18 cellular contexts compared by ENCODE assay signal in genomic region chr13:23620613-23621315, GRCh38. TPM values are rescaled to one million over a fixed set of nuclear protein-coding genes. Genes with fewer than 3 reads are reported as not detected.
A peak's percentile ranks its signal among the peaks of the same experiment; 100 is the strongest.
DNase-seq lines count a peak whose midpoint lies in the region; ATAC-seq, FAIRE-seq and TF ChIP-seq lines count a peak whose summit lies in the region.
"Had no signal": no experiment of that assay in that cellular context is flagged by ENCODE, and none has a peak within 500 bp of the region (broad histone marks: within the 10 kb centered on the region; RNA-seq: fewer than 3 reads in every experiment).

No MANE protein-coding gene starts in this region.

- H3K27me3 Mint-ChIP-seq in progenitor cell of endocrine pancreas: peaks cover 7% of the 10 kb centered on the region
- H3K27me3 Mint-ChIP-seq in activated T-helper 1 cell treated with anti-CD3 and anti-CD28 coated beads, Interleukin-12 subunit alpha, Interleukin-12 subunit beta, Interleukin-2, Interleukin-4 antibody, amounts not matched to agents 30 ng/mL and 10 ng/mL and 1 ng/mL, durations not matched to agents 14 hours and 24 hours and 36 hours (ENCODE audit: insufficient read depth): no peaks in the 10 kb centered on the region
- H3K27me3 Mint-ChIP-seq in activated CD4-positive, alpha-beta T cell treated with anti-CD3 and anti-CD28 coated beads for 36 hours: peaks cover 4% of the 10 kb centered on the region

- intact Hi-C loops in GM12878 (cut with micrococcal nuclease; ENCODE audit: unreplicated experiment) (no loop called here), heart right ventricle (cut with DNase I) (no loop called here)
- intact Hi-C loops in activated T-helper 1 cell treated with anti-CD3 and anti-CD28 coated beads, Interleukin-12 subunit alpha, Interleukin-12 subunit beta, Interleukin-2, Interleukin-4 antibody, amounts not matched to agents 30 ng/mL and 10 ng/mL and 1 ng/mL, durations not matched to agents 14 hours and 24 hours and 36 hours (cut with micrococcal nuclease): no loop called here
- intact Hi-C loops in activated CD4-positive, alpha-beta T cell treated with anti-CD3 and anti-CD28 coated beads for 36 hours (cut with DNase I, micrococcal nuclease): no loop called here

- H3K4me1 ChIP-seq in GM23248 (ENCODE audit: insufficient read depth) (peaks cover 33% of the 10 kb centered on the region), GM12878 (ENCODE audit: control insufficient read depth, insufficient read depth, low read length) (0 out of 2 replicates have a peak, but pooled peaks cover 2% of the 10 kb centered on the region), heart right ventricle (peaks cover 0 to 35% (median 25%) of the 10 kb centered on the region in 9 donors)
- H3K4me1 ChIP-seq: right lobe of liver had no signal

- H3K4me1 Mint-ChIP-seq in progenitor cell of endocrine pancreas (ENCODE audit: low read depth): peaks cover 31% of the 10 kb centered on the region
- H3K4me1 Mint-ChIP-seq in activated T-helper 1 cell treated with anti-CD3 and anti-CD28 coated beads, Interleukin-12 subunit alpha, Interleukin-12 subunit beta, Interleukin-2, Interleukin-4 antibody, amounts not matched to agents 30 ng/mL and 10 ng/mL and 1 ng/mL, durations not matched to agents 14 hours and 24 hours and 36 hours (ENCODE audit: low read depth): no peaks in the 10 kb centered on the region
- no peaks in the 10 kb centered on the region for H3K4me1 Mint-ChIP-seq in activated CD4-positive, alpha-beta T cell treated with anti-CD3 and anti-CD28 coated beads for 36 hours

- H3K36me3 ChIP-seq in GM23248 (ENCODE audit: low read depth) (no peaks in the 10 kb centered on the region), GM12878 (ENCODE audit: control insufficient read depth in 2 of 2, insufficient read depth in 2 of 2, low read length in 1 of 2) (peaks cover 0 to 12% of the 10 kb centered on the region in 2 experiments; a peak in 1 of 4 replicates), heart right ventricle (peaks cover 0 to 76% (median 0%) of the 10 kb centered on the region in 9 donors)
- H3K36me3 ChIP-seq: BE2C, right lobe of liver, thoracic aorta had no signal

- CTCF ChIA-PET in GM12878 (lab: Yijun Ruan, JAX): interaction anchor here (1.7 kb wide), 1 partner anchor 9 kb away, joined by 4 read pairs; no protein-coding TSS in a partner anchor
- CTCF ChIA-PET in activated CD4-positive, alpha-beta T cell treated with anti-CD3 and anti-CD28 coated beads for 36 hours (lab: Charles Lee): no interaction called here

- no peak overlapping the region for H3K4me3 ChIP-seq in GM23248
- H3K4me3 ChIP-seq in GM12878: no peak overlapping the region
- no peak overlapping the region for H3K4me3 ChIP-seq in heart right ventricle
- H3K4me3 ChIP-seq: right lobe of liver, thoracic aorta had no signal

- TF ChIP-seq CTCF in GM12878 (IDR thresholded peaks at IDR 0.05 in 2 of 3, conservative IDR thresholded peaks at IDR 0.05 in 1 of 3; ENCODE audit: control insufficient read depth in 2 of 3, extremely low read depth in 1 of 3, insufficient read depth in 1 of 3, low read depth in 3 of 3, low read length in 3 of 3) (no peak), heart right ventricle (IDR thresholded peaks at IDR 0.05) (no peak), progenitor cell of endocrine pancreas (IDR thresholded peaks at IDR 0.05; ENCODE audit: unreplicated experiment) (no peak)

- peak overlapping the region; percentile 51 for H3K27ac ChIP-seq in GM23248
- no peak overlapping the region for H3K27ac ChIP-seq in GM12878 (ENCODE audit: control insufficient read depth, insufficient read depth)
- peak overlapping the region in 6 of 10 donors; percentile 16 to 64 (median 37) for H3K27ac ChIP-seq in heart right ventricle
- H3K27ac ChIP-seq: right lobe of liver, thoracic aorta had no signal

- no peak for TF ChIP-seq EP300 in GM12878 (IDR thresholded peaks at IDR 0.05; ENCODE audit: borderline replicate concordance in 1 of 2, control insufficient read depth in 1 of 2, low read depth in 2 of 2, low read length in 2 of 2)

- DNase-seq in GM23248 (peak; percentile 6), GM12878 (ENCODE audit: low read depth, low spot score) (no peak), heart right ventricle (no peak), progenitor cell of endocrine pancreas (ENCODE audit: low spot score, unreplicated experiment) (no peak)
- DNase-seq in activated T-helper 1 cell treated with anti-CD3 and anti-CD28 coated beads, Interleukin-12 subunit alpha, Interleukin-12 subunit beta, Interleukin-2, Interleukin-4 antibody, amounts not matched to agents 30 ng/mL and 10 ng/mL and 1 ng/mL, durations not matched to agents 14 hours and 24 hours and 36 hours (ENCODE audit: low spot score): no peak
- no peak for DNase-seq in activated naive CD4-positive, alpha-beta T cell treated with Interleukin-2 at 50 U/mL for 16 hours
- no peak for DNase-seq in activated CD4-positive, alpha-beta T cell treated with anti-CD3 and anti-CD28 coated beads for 36 hours
- DNase-seq: BE2C; KG1; NCI-H1092 treated with DMSO at 0.1 percent for 48 hours; NCI-H2107; NCI-H526; right lobe of liver; stimulated activated CD4-positive, alpha-beta T cell treated with anti-CD3 and anti-CD28 coated beads, Interleukin-4, amount 100 ng/mL, for 1 hour had no signal

- no peaks in the 10 kb centered on the region for H3K27me3 ChIP-seq in GM23248 (replicated peaks; ENCODE audit: insufficient read depth)
- no peaks in the 10 kb centered on the region for H3K27me3 ChIP-seq in GM12878 (replicated peaks in 1 of 2; ENCODE audit: control insufficient read depth in 2 of 2, insufficient read depth in 2 of 2, low read length in 1 of 2)
- no peaks in the 10 kb centered on the region for H3K27me3 ChIP-seq in heart right ventricle
- H3K27me3 ChIP-seq: BE2C, right lobe of liver had no signal

- no peak overlapping the region for H2AFZ ChIP-seq in GM23248
- no peak overlapping the region for H2AFZ ChIP-seq in GM12878 (ENCODE audit: control insufficient read depth, low read depth, low read length)

- 75 to 81% methylated on average over 8 of the region's 8 CpGs for WGBS in GM23248 (ENCODE audit: low coverage in 1 of 2, low lambda C conversion rate in 2 of 2, missing lambda C conversion rate in 2 of 2), 2 experiments
- WGBS in GM12878 (ENCODE audit: insufficient coverage, insufficient replicate concordance, low lambda C conversion rate, missing lambda C conversion rate): 54% methylated on average over 8 of the region's 8 CpGs
- 55 to 74% methylated on average over 8 of the region's 8 CpGs for WGBS in heart right ventricle, 2 donors

- H4K20me1 ChIP-seq in GM23248 (ENCODE audit: insufficient read depth): no peaks in the 10 kb centered on the region
- no peaks in the 10 kb centered on the region for H4K20me1 ChIP-seq in GM12878 (ENCODE audit: control insufficient read depth, insufficient read depth)

- SMC1A ChIA-PET in GM12878 (lab: Charles Lee; ENCODE audit: uncharacterized antibody, unreplicated experiment): interaction anchor here (0.7 to 1.4 kb wide), 2 partner anchors 11 to 53 kb away, joined by 3 read pairs; no protein-coding TSS in a partner anchor

- no peak overlapping the region for H3K4me2 ChIP-seq in GM23248 (ENCODE audit: unreplicated experiment)
- no peak overlapping the region for H3K4me2 ChIP-seq in GM12878 (ENCODE audit: control insufficient read depth, insufficient read depth)

- peaks cover 14% of the 10 kb centered on the region for H3K36me3 Mint-ChIP-seq in progenitor cell of endocrine pancreas (ENCODE audit: insufficient read depth)
- H3K36me3 Mint-ChIP-seq in activated T-helper 1 cell treated with anti-CD3 and anti-CD28 coated beads, Interleukin-12 subunit alpha, Interleukin-12 subunit beta, Interleukin-2, Interleukin-4 antibody, amounts not matched to agents 30 ng/mL and 10 ng/mL and 1 ng/mL, durations not matched to agents 14 hours and 24 hours and 36 hours (ENCODE audit: low read depth): no peaks in the 10 kb centered on the region
- H3K36me3 Mint-ChIP-seq in activated CD4-positive, alpha-beta T cell treated with anti-CD3 and anti-CD28 coated beads for 36 hours (ENCODE audit: low read depth): no peaks in the 10 kb centered on the region
- H3K36me3 Mint-ChIP-seq: activated CD4-positive, alpha-beta memory T cell treated with anti-CD3 and anti-CD28 coated beads for 36 hours had no signal

- no TSS peak for BruUV-seq in GM12878 (replicated peaks; lab: Mats Ljungman, UMichigan)

- H3K9me2 ChIP-seq in GM23248 (ENCODE audit: insufficient read depth): no peaks in the 10 kb centered on the region

- in situ Hi-C loops in GM23248 (cut with MboI) (no loop called here), GM12878 (cut with MboI) (no loop called here)

- peak; percentile 8; the same call in 2 of the 3 replicates for ATAC-seq in GM12878
- peak in 6 of 8 donors; percentile 15 to 65 (median 52) for ATAC-seq in heart right ventricle
- no peak for ATAC-seq in GM18511 (IDR thresholded peaks at IDR 0.05; ENCODE audit: unreplicated experiment)
- no peak for ATAC-seq in activated CD4-positive, alpha-beta T cell treated with anti-CD3 and anti-CD28 coated beads for 36 hours

- POLR2A ChIA-PET in GM12878 (lab: Charles Lee): no interaction called here
- POLR2A ChIA-PET in activated CD4-positive, alpha-beta T cell treated with anti-CD3 and anti-CD28 coated beads for 36 hours (lab: Charles Lee): no interaction called here

- peaks cover 34% of the 10 kb centered on the region for H3F3A ChIP-seq in GM23248 (ENCODE audit: insufficient read depth)

- no peak for TF ChIP-seq POLR2A in GM12878 (IDR thresholded peaks at IDR 0.05; ENCODE audit: low read depth, low read length)

- peak overlapping the region; percentile 38; the same call in 1 of the 2 replicates for H3K9ac ChIP-seq in GM23248
- H3K9ac ChIP-seq in GM12878 (ENCODE audit: control insufficient read depth, insufficient read depth, low read length): no peak overlapping the region

- H3K79me2 ChIP-seq in GM23248 (ENCODE audit: insufficient read depth): no peaks in the 10 kb centered on the region
- no peaks in the 10 kb centered on the region for H3K79me2 ChIP-seq in GM12878 (ENCODE audit: control insufficient read depth, insufficient read depth, low read length)

- no peaks in the 10 kb centered on the region for H3K9me3 ChIP-seq in GM23248 (ENCODE audit: low read depth)
- peaks cover 4% of the 10 kb centered on the region; the same call in 2 of the 3 replicates for H3K9me3 ChIP-seq in GM12878 (replicated peaks; ENCODE audit: control insufficient read depth, insufficient read depth, low read length)
- H3K9me3 ChIP-seq in heart right ventricle: peaks cover 0 to 11% (median 0%) of the 10 kb centered on the region in 11 donors
- H3K9me3 ChIP-seq: BE2C, right lobe of liver, thoracic aorta had no signal

- no peak overlapping the region for H3K4me3 Mint-ChIP-seq in progenitor cell of endocrine pancreas (ENCODE audit: low read depth)
- H3K4me3 Mint-ChIP-seq in activated T-helper 1 cell treated with anti-CD3 and anti-CD28 coated beads, Interleukin-12 subunit alpha, Interleukin-12 subunit beta, Interleukin-2, Interleukin-4 antibody, amounts not matched to agents 30 ng/mL and 10 ng/mL and 1 ng/mL, durations not matched to agents 14 hours and 24 hours and 36 hours: no peak overlapping the region
- H3K4me3 Mint-ChIP-seq in activated CD4-positive, alpha-beta T cell treated with anti-CD3 and anti-CD28 coated beads for 36 hours: no peak overlapping the region
- H3K4me3 Mint-ChIP-seq: activated CD4-positive, alpha-beta memory T cell treated with anti-CD3 and anti-CD28 coated beads for 36 hours had no signal

- peaks cover 3% of the 10 kb centered on the region for H3K9me3 Mint-ChIP-seq in progenitor cell of endocrine pancreas (ENCODE audit: low read depth)
- no peaks in the 10 kb centered on the region for H3K9me3 Mint-ChIP-seq in activated T-helper 1 cell treated with anti-CD3 and anti-CD28 coated beads, Interleukin-12 subunit alpha, Interleukin-12 subunit beta, Interleukin-2, Interleukin-4 antibody, amounts not matched to agents 30 ng/mL and 10 ng/mL and 1 ng/mL, durations not matched to agents 14 hours and 24 hours and 36 hours
- H3K9me3 Mint-ChIP-seq in activated CD4-positive, alpha-beta T cell treated with anti-CD3 and anti-CD28 coated beads for 36 hours (ENCODE audit: low read depth): no peaks in the 10 kb centered on the region
- H3K9me3 Mint-ChIP-seq: activated CD4-positive, alpha-beta memory T cell treated with anti-CD3 and anti-CD28 coated beads for 36 hours had no signal

- RAD21 ChIA-PET in GM12878 (lab: Charles Lee; ENCODE audit: unreplicated experiment): interaction anchor here (0.8 to 1.3 kb wide), 2 partner anchors 9 to 32 kb away, joined by 3 to 4 read pairs; no protein-coding TSS in a partner anchor

- peak overlapping the region; percentile 73 for H3K27ac Mint-ChIP-seq in progenitor cell of endocrine pancreas
- no peak overlapping the region for H3K27ac Mint-ChIP-seq in activated T-helper 1 cell treated with anti-CD3 and anti-CD28 coated beads, Interleukin-12 subunit alpha, Interleukin-12 subunit beta, Interleukin-2, Interleukin-4 antibody, amounts not matched to agents 30 ng/mL and 10 ng/mL and 1 ng/mL, durations not matched to agents 14 hours and 24 hours and 36 hours
- no peak overlapping the region for H3K27ac Mint-ChIP-seq in activated CD4-positive, alpha-beta T cell treated with anti-CD3 and anti-CD28 coated beads for 36 hours
- H3K27ac Mint-ChIP-seq: activated CD4-positive, alpha-beta memory T cell treated with anti-CD3 and anti-CD28 coated beads for 36 hours had no signal

- FAIRE-seq in GM12878 (lab: Jason Lieb, UNC): no peak

- no peak for TF ChIP-seq RAD21 in GM12878 (IDR thresholded peaks at IDR 0.05; ENCODE audit: insufficient read depth, low read depth, low read length)

RNA-seq across cellular contexts. Expression of gene TNFRSF19, which starts 50.6 kb away (rescaled TPM):
- total RNA-seq in GM23248 (2014; rRNA removed; shearing (Covaris generic)): 3.4 and 5.4 TPM in 2 replicates
- 2.7 and 3.4 TPM in 2 replicates for polyA plus RNA-seq in GM23248 (2016; fragmentation: Nextera tagmentation; extraction: Ambion mirVana)
- total RNA-seq in GM12878 (2013; cell fraction: nucleolus; rRNA removed): 34.1 and 37.8 TPM in 2 replicates
- total RNA-seq in GM12878 (2014; rRNA removed): 29.8 and 35.1 TPM in 2 replicates
- 34.3 and 34.4 TPM in 2 replicates for total RNA-seq in GM12878 (2014; rRNA removed; fragmentation: Illumina TruSeq; extraction: Trizol)
- 40.5 and 41.4 TPM in 2 replicates for total RNA-seq in GM12878 (2021)
- polyA plus RNA-seq in GM12878 (2011; ENCODE audit: low read depth): 26.7 TPM
- polyA plus RNA-seq in GM12878 (2011; rRNA removed): 26.3 and 37.7 TPM in 2 replicates
- polyA plus RNA-seq in GM12878 (2011; cell fraction: cytosol; rRNA removed): 17.5 and 18.5 TPM in 2 replicates
- polyA plus RNA-seq in GM12878 (2011; cell fraction: nucleus; rRNA removed): 24.6 and 30.7 TPM in 2 replicates
- 30.9 and 49.8 TPM in 2 replicates for polyA plus RNA-seq in GM12878 (2012)
- polyA plus RNA-seq in GM12878 (2014; fragmentation: Illumina TruSeq; extraction: Trizol): 43.3 and 52.1 TPM in 2 replicates
- polyA plus RNA-seq in GM12878 (2014; fragmentation: Nextera tagmentation; extraction: Ambion mirVana): 10 to 100 TPM; 16.4 to 17.4 TPM
- 32.5 and 36.4 TPM in 2 replicates for polyA plus RNA-seq in GM12878 (2014; rRNA removed)
- 10 to 100 TPM; 44.1 to 46.2 TPM for polyA plus RNA-seq in GM12878 (2016; fragmentation: Nextera tagmentation; extraction: Ambion mirVana)
- polyA minus RNA-seq in GM12878 (2011; rRNA and poly(A)+ RNA removed): 25.6 and 35.8 TPM in 2 replicates
- polyA minus RNA-seq in GM12878 (2011; cell fraction: cytosol; rRNA and poly(A)+ RNA removed): 8.7 and 9.7 TPM in 2 replicates
- 14.4 and 16.5 TPM in 2 replicates for polyA minus RNA-seq in GM12878 (2011; cell fraction: nucleus; rRNA and poly(A)+ RNA removed)
- 10 to 100 TPM; 25.5 to 49.6 (median 33.7) TPM for total RNA-seq in heart right ventricle
- 10 to 100 TPM; 17.8 to 20.9 TPM for polyA plus RNA-seq in heart right ventricle
- total RNA-seq in progenitor cell of endocrine pancreas: 19.0 and 28.1 TPM in 2 replicates
- total RNA-seq in activated T-helper 1 cell treated with anti-CD3 and anti-CD28 coated beads, Interleukin-12 subunit alpha, Interleukin-12 subunit beta, Interleukin-2, Interleukin-4 antibody, amounts not matched to agents 30 ng/mL and 10 ng/mL and 1 ng/mL, durations not matched to agents 14 hours and 24 hours and 36 hours: not detected in 2 replicates
- total RNA-seq in activated CD4-positive, alpha-beta T cell treated with anti-CD3 and anti-CD28 coated beads for 36 hours: not detected
- total RNA-seq: activated CD4-positive, alpha-beta memory T cell treated with anti-CD3 and anti-CD28 coated beads for 36 hours; OCI-LY7 had no signal

Comparison
In these comparisons a context has a peak if more than half of its experiments do, and no peak if none do; other contexts are left out.
1. ATAC-seq: peak in GM12878 (single experiment) and heart right ventricle (6 of 8); none in GM18511 (single experiment) and activated CD4-positive, alpha-beta T cell treated with anti-CD3 and anti-CD28 coated beads for 36 hours (single experiment).